ENCODE assay signal across 1 cellular context in the genomic region with DNA sequence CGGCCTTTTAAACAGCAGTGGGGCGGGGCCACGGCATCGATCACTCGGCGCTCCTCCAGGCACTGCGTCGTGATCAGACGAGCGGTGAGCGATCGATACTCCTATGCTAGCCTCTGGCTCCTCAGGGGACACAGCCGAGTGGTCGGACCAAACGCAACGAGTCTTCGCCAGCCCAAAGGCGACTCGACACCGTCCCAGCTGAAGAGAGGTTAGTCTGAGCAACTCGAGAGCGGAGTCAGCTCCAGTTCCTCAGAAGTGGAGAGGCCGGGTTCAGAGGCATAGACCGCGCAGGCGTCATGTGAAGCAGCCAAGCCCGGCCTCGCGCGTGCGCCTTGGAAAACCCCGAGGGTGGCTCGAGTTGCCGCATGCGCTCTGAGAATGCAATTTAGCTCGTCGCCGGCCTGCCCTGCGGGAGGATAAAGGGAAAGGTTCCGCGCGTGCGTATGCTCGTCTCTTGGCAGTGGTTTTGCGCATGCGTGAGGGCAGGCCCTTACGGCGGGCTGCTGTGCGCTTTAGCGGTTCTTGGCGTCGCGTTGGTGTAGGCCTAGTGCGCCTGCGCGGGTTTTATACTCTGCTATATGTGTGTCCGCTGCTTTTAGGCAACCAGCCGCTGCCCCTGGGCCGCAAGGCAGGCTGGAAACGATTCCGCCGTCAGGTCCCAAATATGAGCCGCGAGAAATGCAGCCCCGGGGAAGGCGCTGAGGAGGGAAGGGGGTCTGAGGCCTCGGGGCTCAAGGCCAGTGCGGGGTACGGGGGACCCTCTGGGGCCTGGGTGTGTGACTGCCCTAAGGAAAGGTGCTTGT.
TF ChIP-seq lines count a peak whose summit lies in the region.

Gene KDM8 (plus strand): TSS at position 98 of the 803 bp plus-strand sequence. CDS start 6,598 bp downstream, outside the sequence.

TF ChIP-seq in SK-N-SH treated with all-trans-retinoic acid at 6 μM for 48 hours, 23 proteins besides CTCF, POLR2A, EP300 and RAD21 (continued from another document):
- no peak for TF ChIP-seq CSRNP3 (CRISPR knock-in tag; IDR thresholded peaks at IDR 0.05)
